12 cellular contexts compared by ENCODE assay signal in the genomic region with DNA sequence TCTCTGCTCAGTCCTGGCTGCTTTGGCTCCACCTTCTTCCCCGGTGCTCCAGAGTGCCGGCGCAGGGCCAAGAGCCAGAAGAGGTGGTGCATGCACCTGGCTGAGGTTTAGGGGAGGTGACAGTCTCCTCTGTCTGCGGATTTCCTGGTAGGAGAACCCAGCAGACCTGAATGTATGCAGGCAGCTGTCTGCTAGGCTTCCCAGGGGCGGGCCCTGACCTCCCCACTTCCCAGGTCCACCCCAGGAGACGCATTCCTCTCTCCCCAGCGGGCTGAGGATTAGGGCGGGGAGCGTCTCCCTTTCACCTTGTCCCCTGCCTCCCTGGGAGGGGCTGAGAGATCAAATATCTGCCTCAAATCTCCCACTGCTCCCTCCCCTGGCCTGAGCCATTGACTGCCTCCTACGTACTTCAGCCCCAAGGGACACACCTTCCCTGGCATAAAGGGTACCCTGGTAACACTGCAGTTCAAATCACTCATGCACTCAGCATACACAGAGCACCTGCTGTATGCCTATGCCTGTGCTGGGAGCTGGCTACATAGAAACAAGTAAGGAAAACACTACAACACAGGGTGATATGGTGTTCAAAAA. TPM values are rescaled to one million over a fixed set of nuclear protein-coding genes. Genes with fewer than 3 reads are reported as not detected.
DNase-seq lines count a peak whose midpoint lies in the region; ATAC-seq and TF ChIP-seq lines count a peak whose summit lies in the region.
"Had no signal": no experiment of that assay in that cellular context is flagged by ENCODE, and none has a peak within 500 bp of the region (broad histone marks: within the 10 kb centered on the region; RNA-seq: fewer than 3 reads in every experiment).

No MANE protein-coding gene starts in this region.

- H3K27ac ChIP-seq in endodermal cell (ENCODE audit: low read depth, low read length) (no peak overlapping the region), prostate gland (no peak overlapping the region)

- H3K4me1 ChIP-seq in endodermal cell (ENCODE audit: control insufficient read depth, insufficient read depth, low read length) (peaks cover 32% of the 10 kb centered on the region), prostate gland (replicated peaks) (no peaks in the 10 kb centered on the region)

- H3K27me3 ChIP-seq in endodermal cell (ENCODE audit: control insufficient read depth, insufficient read depth, low read length, poor library complexity, severe bottlenecking) (peaks cover 8% of the 10 kb centered on the region), prostate gland (replicated peaks; ENCODE audit: insufficient read depth) (no peaks in the 10 kb centered on the region)

- no peaks in the 10 kb centered on the region for H3K36me3 ChIP-seq in endodermal cell (ENCODE audit: control insufficient read depth, insufficient read depth, low read length)
- no peaks in the 10 kb centered on the region for H3K36me3 ChIP-seq in prostate gland

- H3K36me3 Mint-ChIP-seq in endodermal cell (ENCODE audit: low read depth) (no peaks in the 10 kb centered on the region), T-helper 17 cell (ENCODE audit: low read depth) (peaks cover 5% of the 10 kb centered on the region), CD14-positive monocyte (no peaks in the 10 kb centered on the region)

- H3K9ac ChIP-seq in endodermal cell (ENCODE audit: extremely low read depth, low read length, poor library complexity, severe bottlenecking) = no peak overlapping the region

- H3K9me3 Mint-ChIP-seq in endodermal cell (no peaks in the 10 kb centered on the region), CD14-positive monocyte (no peaks in the 10 kb centered on the region)
- H3K9me3 Mint-ChIP-seq: nephron had no signal

- no peak for TF ChIP-seq POLR2A in prostate gland (IDR thresholded peaks at IDR 0.05)

- no peak for ATAC-seq in T-helper 17 cell
- ATAC-seq in HG02798 (IDR thresholded peaks at IDR 0.05; ENCODE audit: poor library complexity, unreplicated experiment) = no peak

- WGBS in endodermal cell (ENCODE audit: insufficient coverage in 1 of 2, insufficient read length in 1 of 2), 2 experiments = 0 to 4% methylated on average over 2 to 10 of the region's 10 CpGs
- 18% methylated on average over 10 of the region's 10 CpGs for WGBS in prostate gland

- H3K4me1 Mint-ChIP-seq in endodermal cell (peaks cover 67% of the 10 kb centered on the region), T-helper 17 cell (peaks cover 15% of the 10 kb centered on the region), CD14-positive monocyte (peaks cover 5% of the 10 kb centered on the region)

- DNase-seq in HT-29 (ENCODE audit: low spot score) (peak; percentile 97), NCI-H2196 (lab: John Stamatoyannopoulos, UW; ENCODE audit: unreplicated experiment) (peak; percentile 92), endodermal cell (peak; percentile 97), prostate gland (ENCODE audit: low spot score) (peak; percentile 88), T-helper 17 cell (no peak), NCI-H1694 (lab: John Stamatoyannopoulos, UW) (no peak), CD14-positive monocyte (ENCODE audit: low spot score) (no peak)
- DNase-seq: activated CD4-positive, alpha-beta T cell treated with anti-CD3 and anti-CD28 coated beads, Interleukin-2, amount 50 U/mL, for 4 hours; OCI-M1; stimulated activated CD4-positive, alpha-beta T cell treated with anti-CD3 and anti-CD28 coated beads, Interleukin-2, amount 100 ng/mL, for 48 hours had no signal

- H3K4me3 Mint-ChIP-seq in endodermal cell = peak overlapping the region; percentile 13
- H3K4me3 Mint-ChIP-seq in T-helper 17 cell = no peak overlapping the region
- H3K4me3 Mint-ChIP-seq in CD14-positive monocyte = no peak overlapping the region
- H3K4me3 Mint-ChIP-seq: nephron had no signal

- H3K27ac Mint-ChIP-seq in endodermal cell (peak overlapping the region; percentile 53), T-helper 17 cell (no peak overlapping the region), CD14-positive monocyte (no peak overlapping the region)
- H3K27ac Mint-ChIP-seq: nephron had no signal

- H3K4me3 ChIP-seq in endodermal cell (ENCODE audit: low read length) (no peak overlapping the region), prostate gland (no peak overlapping the region)

- intact Hi-C loops in prostate gland (cut with DNase I) (no loop called here), CD14-positive monocyte (cut with micrococcal nuclease) (no loop called here)

- H3K27me3 Mint-ChIP-seq in endodermal cell (ENCODE audit: insufficient read depth) = peaks cover 73% of the 10 kb centered on the region
- peaks cover 69% of the 10 kb centered on the region for H3K27me3 Mint-ChIP-seq in T-helper 17 cell
- peaks cover 23 to 48% (median 39%) of the 10 kb centered on the region in 3 donors for H3K27me3 Mint-ChIP-seq in CD14-positive monocyte (ENCODE audit: low read depth in 3 of 3)

- H3K9me3 ChIP-seq in endodermal cell (ENCODE audit: control insufficient read depth, low read length) = no peaks in the 10 kb centered on the region
- no peaks in the 10 kb centered on the region for H3K9me3 ChIP-seq in prostate gland
- no peaks in the 10 kb centered on the region for H3K9me3 ChIP-seq in T-helper 17 cell (ENCODE audit: control insufficient read depth, low read length, poor library complexity, severe bottlenecking)

- TF ChIP-seq CTCF in endodermal cell (conservative IDR thresholded peaks at IDR 0.05) (peak; percentile 52), prostate gland (IDR thresholded peaks at IDR 0.05) (peak in 1 of 4 experiments; percentile 17), CD14-positive monocyte (IDR thresholded peaks at IDR 0.05) (no peak)

RNA-seq across cellular contexts. Expression of gene DMBX1, which starts 27.5 kb away (rescaled TPM):
- 3.0 and 3.1 TPM in 2 replicates for total RNA-seq in HT-29 (2014; rRNA removed; shearing (Covaris generic))
- total RNA-seq in endodermal cell (10 to 100 TPM in 1 of 2 donors, 1 to 10 TPM in 1; 5.7 to 16.6 TPM), prostate gland (not detected), T-helper 17 cell (not detected)
- 3.0 TPM for polyA plus RNA-seq in endodermal cell (2013, experiment 1 of 2)
- polyA plus RNA-seq in endodermal cell (2013, experiment 2 of 2) = 3.4 TPM
- not detected for polyA plus RNA-seq in CD14-positive monocyte

RNA-seq across cellular contexts. Expression of gene KNCN, which starts 34.3 kb away (rescaled TPM):
- total RNA-seq in HT-29 (2014; rRNA removed; shearing (Covaris generic)) = not detected in 2 replicates
- total RNA-seq in endodermal cell = not detected
- 0.18 TPM for polyA plus RNA-seq in endodermal cell (2013, experiment 1 of 2)
- polyA plus RNA-seq in endodermal cell (2013, experiment 2 of 2) = not detected
- total RNA-seq in prostate gland = not detected
- total RNA-seq in T-helper 17 cell = not detected
- polyA plus RNA-seq in CD14-positive monocyte = not detected

Comparison
In these comparisons a context has a peak if more than half of its experiments do, and no peak if none do; other contexts are left out.
1. DNase-seq: peak in HT-29 (single experiment), NCI-H2196 (single experiment), endodermal cell (single experiment) and prostate gland (single experiment); none in T-helper 17 cell (0 of 3), NCI-H1694 (single experiment) and CD14-positive monocyte (single experiment).